In genomic region chr2:112600634-112601033, GRCh38 we compare ENCODE assay signal across 16 cellular contexts. TPM values are rescaled to one million over a fixed set of nuclear protein-coding genes. Genes with fewer than 3 reads are reported as not detected.
DNase-seq lines count a peak whose midpoint lies in the region; ATAC-seq and TF ChIP-seq lines count a peak whose summit lies in the region.
"Had no signal": no experiment of that assay in that cellular context is flagged by ENCODE, and none has a peak within 500 bp of the region (broad histone marks: within the 10 kb centered on the region; RNA-seq: fewer than 3 reads in every experiment).

No MANE protein-coding gene starts in this region.

- no peak overlapping the region for H3K4me3 Mint-ChIP-seq in activated naive CD8-positive, alpha-beta T cell treated with anti-CD3 and anti-CD28 coated beads, Interleukin-2, amount 50 U/mL, for 24 hours
- H3K4me3 Mint-ChIP-seq: activated CD4-positive, alpha-beta T cell treated with anti-CD3 and anti-CD28 coated beads, Interleukin-2, amount 10 ng/mL, durations not matched to agents 7 days and 5 days; WTC11 had no signal

- CTCF ChIA-PET in SK-N-SH (lab: Yijun Ruan, JAX) = interaction anchor here (0.5 to 13.6 kb wide), 39 partner anchors 9 to 479 kb away, joined by 3 to 149 read pairs (median 5); partner anchors contain the start of genes CHCHD5 and SLC20A1

- TF ChIP-seq RAD21 in SK-N-SH (IDR thresholded peaks at IDR 0.05; ENCODE audit: low read length) = no peak

- no peak for DNase-seq in SK-N-SH
- DNase-seq in foreskin keratinocyte = no peak
- DNase-seq in activated naive CD8-positive, alpha-beta T cell treated with anti-CD3 and anti-CD28 coated beads, Interleukin-2, amount 50 U/mL, for 24 hours = no peak
- no peak for DNase-seq in kidney tubule cell (ENCODE audit: low spot score)
- no peak for DNase-seq in NCI-H2227 treated with DMSO at 0.1 percent for 48 hours (lab: John Stamatoyannopoulos, UW)
- DNase-seq: NCI-H1417 treated with DMSO at 0.1 percent for 48 hours had no signal

- H3K27me3 Mint-ChIP-seq in activated naive CD8-positive, alpha-beta T cell treated with anti-CD3 and anti-CD28 coated beads, Interleukin-2, amount 50 U/mL, for 24 hours = no peaks in the 10 kb centered on the region
- H3K27me3 Mint-ChIP-seq: activated CD4-positive, alpha-beta T cell treated with anti-CD3 and anti-CD28 coated beads, Interleukin-2, amount 10 ng/mL, durations not matched to agents 7 days and 5 days; memory B cell had no signal

- H3K4me3 ChIP-seq in KMS-11 (IDR thresholded peaks at IDR 0.05; ENCODE audit: insufficient read depth, low read depth, low read length) (no peak overlapping the region), SK-N-SH (ENCODE audit: low read depth in 2 of 2, low read length in 1 of 2) (no peak overlapping the region)
- H3K4me3 ChIP-seq: prostate gland, right lobe of liver, tibial nerve had no signal

- TF ChIP-seq CTCF in KMS-11 (conservative IDR thresholded peaks at IDR 0.05; ENCODE audit: low read depth, low read length) = no peak
- TF ChIP-seq CTCF in SK-N-SH (IDR thresholded peaks at IDR 0.05) = no peak
- TF ChIP-seq CTCF in foreskin keratinocyte (conservative IDR thresholded peaks at IDR 0.05) = no peak

- no peaks in the 10 kb centered on the region for H3K9me3 Mint-ChIP-seq in activated naive CD8-positive, alpha-beta T cell treated with anti-CD3 and anti-CD28 coated beads, Interleukin-2, amount 50 U/mL, for 24 hours
- H3K9me3 Mint-ChIP-seq: activated naive CD4-positive, alpha-beta T cell treated with anti-CD3 and anti-CD28 coated beads, Interleukin-2, amount 50 U/mL, for 72 hours; memory B cell had no signal

- no peak for TF ChIP-seq EP300 in SK-N-SH (IDR thresholded peaks at IDR 0.05; ENCODE audit: borderline replicate concordance in 1 of 2, low read depth in 1 of 2, low read length in 1 of 2)

- 71% methylated on average over 3 of the region's 3 CpGs for WGBS in SK-N-SH (ENCODE audit: low lambda C conversion rate)

- H2AFZ ChIP-seq in KMS-11 (ENCODE audit: low read depth) = 0 out of 2 replicates have a peak overlapping the region, but pooled peaks have one; percentile 25
- H2AFZ ChIP-seq in SK-N-SH (ENCODE audit: low read depth) = peak overlapping the region; percentile 77; the same call in 1 of the 2 replicates

- no peaks in the 10 kb centered on the region for H3K27me3 ChIP-seq in KMS-11 (ENCODE audit: insufficient read depth, low read depth)
- no peaks in the 10 kb centered on the region for H3K27me3 ChIP-seq in SK-N-SH (ENCODE audit: insufficient read depth)
- H3K27me3 ChIP-seq in foreskin keratinocyte = no peaks in the 10 kb centered on the region
- H3K27me3 ChIP-seq: neutrophil, right lobe of liver, tibial nerve had no signal

- peaks cover 4% of the 10 kb centered on the region for H3K4me1 Mint-ChIP-seq in activated naive CD8-positive, alpha-beta T cell treated with anti-CD3 and anti-CD28 coated beads, Interleukin-2, amount 50 U/mL, for 24 hours

- H3K9ac ChIP-seq in KMS-11 = no peak overlapping the region
- no peak overlapping the region for H3K9ac ChIP-seq in SK-N-SH

- ATAC-seq in foreskin keratinocyte (no peak), HG02678 (IDR thresholded peaks at IDR 0.05; ENCODE audit: unreplicated experiment) (no peak)
- ATAC-seq in activated naive CD8-positive, alpha-beta T cell treated with anti-CD3 and anti-CD28 coated beads, Interleukin-2, amount 50 U/mL, for 24 hours = no peak

- no peak overlapping the region for H3K4me2 ChIP-seq in KMS-11
- H3K4me2 ChIP-seq in SK-N-SH = peak overlapping the region; percentile 19; the same call in 1 of the 2 replicates

- no peaks in the 10 kb centered on the region for H3F3A ChIP-seq in SK-N-SH (replicated peaks; ENCODE audit: insufficient read depth)

- no peaks in the 10 kb centered on the region for H3K36me3 Mint-ChIP-seq in activated naive CD8-positive, alpha-beta T cell treated with anti-CD3 and anti-CD28 coated beads, Interleukin-2, amount 50 U/mL, for 24 hours (ENCODE audit: low read depth)
- H3K36me3 Mint-ChIP-seq: activated naive CD4-positive, alpha-beta T cell treated with anti-CD3 and anti-CD28 coated beads, Interleukin-2, amount 50 U/mL, for 72 hours; memory B cell; WTC11 had no signal

- H3K4me1 ChIP-seq in KMS-11 (ENCODE audit: low read depth, poor library complexity, severe bottlenecking) (peaks cover 4% of the 10 kb centered on the region), SK-N-SH (ENCODE audit: control insufficient read depth in 1 of 2, insufficient read depth in 2 of 2, low read depth in 1 of 2, low read length in 1 of 2) (peaks cover 0 to 3% of the 10 kb centered on the region in 2 experiments; a peak in 3 of 4 replicates), foreskin keratinocyte (peaks cover 9% of the 10 kb centered on the region)
- H3K4me1 ChIP-seq: prostate gland had no signal

- no peaks in the 10 kb centered on the region for H3K9me2 ChIP-seq in SK-N-SH

- H3K36me3 ChIP-seq in KMS-11 (ENCODE audit: insufficient read depth) = no peaks in the 10 kb centered on the region
- no peaks in the 10 kb centered on the region for H3K36me3 ChIP-seq in SK-N-SH (replicated peaks in 1 of 2; ENCODE audit: control insufficient read depth in 1 of 2, insufficient read depth in 2 of 2, low read length in 1 of 2)
- H3K36me3 ChIP-seq: neutrophil, prostate gland, right lobe of liver had no signal

- H3K27ac ChIP-seq in KMS-11 = no peak overlapping the region
- H3K27ac ChIP-seq in SK-N-SH (ENCODE audit: low read depth in 2 of 2, low read length in 1 of 2) = no peak overlapping the region
- H3K27ac ChIP-seq in foreskin keratinocyte = peak overlapping the region; percentile 19
- H3K27ac ChIP-seq: neutrophil, prostate gland, right lobe of liver, tibial nerve had no signal

- H4K20me1 ChIP-seq in KMS-11 (ENCODE audit: insufficient read depth) (no peaks in the 10 kb centered on the region), SK-N-SH (ENCODE audit: insufficient read depth) (no peaks in the 10 kb centered on the region)

- H3K27ac Mint-ChIP-seq in activated naive CD8-positive, alpha-beta T cell treated with anti-CD3 and anti-CD28 coated beads, Interleukin-2, amount 50 U/mL, for 24 hours = no peak overlapping the region
- H3K27ac Mint-ChIP-seq: activated CD4-positive, alpha-beta T cell treated with anti-CD3 and anti-CD28 coated beads, Interleukin-2, amount 10 ng/mL, durations not matched to agents 7 days and 5 days; activated naive CD4-positive, alpha-beta T cell treated with anti-CD3 and anti-CD28 coated beads, Interleukin-2, amount 50 U/mL, for 72 hours; memory B cell; WTC11 had no signal

- POLR2A ChIA-PET in SK-N-SH (lab: Yijun Ruan, JAX) = no interaction called here

- no peaks in the 10 kb centered on the region for H3K9me3 ChIP-seq in SK-N-SH
- H3K9me3 ChIP-seq: neutrophil, prostate gland, right lobe of liver, tibial nerve had no signal

- H3K79me2 ChIP-seq in KMS-11 (ENCODE audit: insufficient read depth, low read depth) = no peaks in the 10 kb centered on the region
- no peaks in the 10 kb centered on the region for H3K79me2 ChIP-seq in SK-N-SH (ENCODE audit: insufficient read depth)

TF ChIP-seq in SK-N-SH, 30 proteins besides CTCF, POLR2A, EP300 and RAD21:
- no peak for TF ChIP-seq MEF2A (IDR thresholded peaks at IDR 0.05; ENCODE audit: borderline replicate concordance, low read depth)
- no peak for TF ChIP-seq FOXM1 (IDR thresholded peaks at IDR 0.05; ENCODE audit: low read depth)
- TF ChIP-seq CHD2 (IDR thresholded peaks at IDR 0.05; ENCODE audit: low read length, partially characterized antibody) = no peak
- TF ChIP-seq TAF1 (IDR thresholded peaks at IDR 0.05; ENCODE audit: borderline replicate concordance, low read depth, low read length) = no peak
- no peak for TF ChIP-seq GATA2 (CRISPR knock-in tag; IDR thresholded peaks at IDR 0.05)

RNA-seq across cellular contexts. Expression of gene CHCHD5, which starts 16.2 kb away (rescaled TPM):
- polyA plus RNA-seq in SK-N-SH (2012; rRNA removed) (29.9 and 55.9 TPM in 2 replicates), foreskin keratinocyte (47.5 and 49.9 TPM in 2 replicates)
- 26.1 and 41.4 TPM in 2 replicates for polyA plus RNA-seq in SK-N-SH (2012; cell fraction: cytosol; rRNA removed)
- polyA plus RNA-seq in SK-N-SH (2012; cell fraction: nucleus; rRNA removed) = 29.5 and 43.9 TPM in 2 replicates
- total RNA-seq in foreskin keratinocyte = 26.9 and 30.4 TPM in 2 replicates

RNA-seq across cellular contexts. Expression of gene SLC20A1, which starts 45.1 kb away (rescaled TPM):
- polyA plus RNA-seq in SK-N-SH (2012; rRNA removed) = 56.3 and 62.0 TPM in 2 replicates
- 52.8 and 58.8 TPM in 2 replicates for polyA plus RNA-seq in SK-N-SH (2012; cell fraction: cytosol; rRNA removed)
- polyA plus RNA-seq in SK-N-SH (2012; cell fraction: nucleus; rRNA removed) = 64.5 and 103 TPM in 2 replicates
- total RNA-seq in foreskin keratinocyte = 177 and 209 TPM in 2 replicates
- 72.0 and 101 TPM in 2 replicates for polyA plus RNA-seq in foreskin keratinocyte

RNA-seq across cellular contexts. Expression of gene POLR1B, which starts 58.4 kb away (rescaled TPM):
- polyA plus RNA-seq in SK-N-SH (2012; rRNA removed) (13.4 and 19.1 TPM in 2 replicates), foreskin keratinocyte (8.0 and 12.0 TPM in 2 replicates)
- polyA plus RNA-seq in SK-N-SH (2012; cell fraction: cytosol; rRNA removed) = 17.1 and 17.9 TPM in 2 replicates
- 22.1 and 23.6 TPM in 2 replicates for polyA plus RNA-seq in SK-N-SH (2012; cell fraction: nucleus; rRNA removed)
- 26.1 and 32.4 TPM in 2 replicates for total RNA-seq in foreskin keratinocyte
